Comparison of ENCODE assay signal across 8 cellular contexts in the genomic region with DNA sequence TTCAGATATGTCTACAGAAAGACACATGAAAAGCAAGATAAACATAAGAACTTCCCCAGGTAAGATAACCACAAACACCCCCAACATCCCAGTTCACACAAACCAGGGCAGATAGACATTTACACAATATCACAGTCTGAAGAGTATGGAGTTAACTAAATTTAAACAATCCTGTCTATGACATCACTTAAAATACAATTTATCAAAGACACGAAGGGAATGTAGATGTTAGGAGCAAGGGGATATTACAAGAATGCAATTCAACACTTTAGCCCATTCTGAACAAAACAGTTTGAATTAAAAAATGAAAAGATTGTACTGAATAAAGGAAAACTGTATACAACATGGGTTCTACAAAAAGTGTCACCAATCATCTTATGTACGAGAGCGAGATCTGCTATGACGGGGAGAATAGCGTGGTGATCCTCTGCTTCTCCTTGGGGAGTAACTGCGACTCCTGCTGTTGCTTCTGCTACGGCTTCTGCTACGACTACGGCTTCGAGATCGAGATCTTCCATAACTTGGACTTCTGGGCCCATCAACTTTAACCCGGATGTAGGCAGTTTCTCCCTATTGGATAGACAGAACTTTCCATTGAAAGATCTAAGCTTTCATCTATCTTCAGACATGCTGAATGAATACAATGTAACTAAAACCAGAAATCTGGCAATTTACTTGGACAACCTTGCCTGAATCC. TPM values are rescaled to one million over a fixed set of nuclear protein-coding genes. Genes with fewer than 3 reads are reported as not detected.
A peak's percentile ranks its signal among the peaks of the same experiment; 100 is the strongest.
DNase-seq lines count a peak whose midpoint lies in the region; ATAC-seq and TF ChIP-seq lines count a peak whose summit lies in the region.

No MANE protein-coding gene starts in this region.

- peak overlapping the region; percentile 98 to 100 (median 99) for H3K4me3 Mint-ChIP-seq in naive thymus-derived CD8-positive, alpha-beta T cell

- in situ Hi-C loops in KBM-7 (cut with MboI; ENCODE audit: low pct_unique_long_range_greater_than_20kb, low sequenced_read_pairs), result no loop called here

- POLR2A ChIA-PET in naive thymus-derived CD8-positive, alpha-beta T cell (lab: Charles Lee), result interaction anchor here (2.6 to 3.3 kb wide), 4 partner anchors 10 to 155 kb away, joined by 20 to 45 read pairs (median 42); partner anchors contain the start of genes MRPS23 and VEZF1

- H3K9me3 ChIP-seq in BLaER1, result peaks cover 11% of the 10 kb centered on the region
- H3K9me3 ChIP-seq in breast epithelium, result no peaks in the 10 kb centered on the region

- TF ChIP-seq POLR2A in breast epithelium (IDR thresholded peaks at IDR 0.05), result no peak

- H3K9ac ChIP-seq in BLaER1, result peak overlapping the region; percentile 100

- H3K4me2 ChIP-seq in BLaER1, result peak overlapping the region; percentile 83

- no peaks in the 10 kb centered on the region for H3K9me3 Mint-ChIP-seq in naive thymus-derived CD8-positive, alpha-beta T cell

- H3K36me3 ChIP-seq in BLaER1, result peaks cover 56% of the 10 kb centered on the region
- no peaks in the 10 kb centered on the region for H3K36me3 ChIP-seq in breast epithelium

- H3K27me3 ChIP-seq in BLaER1, result no peaks in the 10 kb centered on the region
- no peaks in the 10 kb centered on the region for H3K27me3 ChIP-seq in breast epithelium

- intact Hi-C loops in breast epithelium (cut with DNase I; ENCODE audit: low total_unique reads), result no loop called here
- intact Hi-C loops in left colon (cut with DNase I, micrococcal nuclease), result no loop called here

- H4K20me1 ChIP-seq in BLaER1, result peaks cover 68% of the 10 kb centered on the region

- H3K4me1 ChIP-seq in BLaER1 (peaks cover 54% of the 10 kb centered on the region), breast epithelium (peaks cover 7 to 9% of the 10 kb centered on the region in 2 donors)

- H3K27ac Mint-ChIP-seq in naive thymus-derived CD8-positive, alpha-beta T cell, result peak overlapping the region; percentile 63 to 100 (median 99)

- H3K4me3 ChIP-seq in BLaER1, result peak overlapping the region; percentile 98
- H3K4me3 ChIP-seq in breast epithelium, result peak overlapping the region; percentile 96 to 100 (median 97)

- TF ChIP-seq CTCF in breast epithelium (IDR thresholded peaks at IDR 0.05), result no peak

- H3K4me1 Mint-ChIP-seq in naive thymus-derived CD8-positive, alpha-beta T cell, result peaks cover 21 to 69% (median 61%) of the 10 kb centered on the region in 4 donors

- H3K27ac ChIP-seq in BLaER1, result peak overlapping the region; percentile 99; the same call in 1 of the 2 replicates
- H3K27ac ChIP-seq in breast epithelium, result peak overlapping the region in 1 of 2 donors; percentile 100

- peaks cover 0 to 4% (median 0%) of the 10 kb centered on the region in 5 donors for H3K27me3 Mint-ChIP-seq in naive thymus-derived CD8-positive, alpha-beta T cell

- ATAC-seq in naive thymus-derived CD8-positive, alpha-beta T cell, result no peak
- no peak for ATAC-seq in left colon

- DNase-seq in KBM-7 (peak; percentile 39), breast epithelium (ENCODE audit: low spot score in 2 of 2) (no peak), NCI-H146 (lab: John Stamatoyannopoulos, UW) (no peak), left colon (no peak), Ammon's horn (ENCODE audit: low spot score) (no peak), NCI-H187 treated with DMSO at 0.1 percent for 48 hours (lab: John Stamatoyannopoulos, UW) (no peak)
- DNase-seq in naive thymus-derived CD8-positive, alpha-beta T cell, result no peak

- H3K36me3 Mint-ChIP-seq in naive thymus-derived CD8-positive, alpha-beta T cell, result peaks cover 21 to 59% (median 23%) of the 10 kb centered on the region in 3 donors

RNA-seq across cellular contexts. Expression of gene SRSF1, which starts 1.9 kb away (rescaled TPM):
- total RNA-seq in breast epithelium (100 to 1,000 TPM; 176 to 202 (median 185) TPM), left colon (100 to 1,000 TPM; 148 to 159 TPM)
- 100 to 1,000 TPM; 213 to 256 TPM for total RNA-seq in naive thymus-derived CD8-positive, alpha-beta T cell
- polyA plus RNA-seq in naive thymus-derived CD8-positive, alpha-beta T cell, result 10 to 100 TPM; 43.5 to 51.6 (median 45.4) TPM

RNA-seq across cellular contexts. Expression of gene VEZF1, which starts 17.1 kb away (rescaled TPM):
- total RNA-seq in breast epithelium, result 10 to 100 TPM; 55.5 to 76.5 (median 66.9) TPM
- 10 to 100 TPM; 91.6 to 92.8 TPM for total RNA-seq in naive thymus-derived CD8-positive, alpha-beta T cell
- polyA plus RNA-seq in naive thymus-derived CD8-positive, alpha-beta T cell, result 10 to 100 TPM; 41.1 to 48.9 (median 42.1) TPM
- 10 to 100 TPM; 38.9 to 53.3 TPM for total RNA-seq in left colon

RNA-seq across cellular contexts. Expression of gene CUEDC1, which starts 50.0 kb away (rescaled TPM):
- total RNA-seq in breast epithelium, result 10 to 100 TPM; 13.0 to 18.0 (median 14.5) TPM
- under 1 TPM in 1 of 2 experiments, not detected in 1; 0.55 TPM for total RNA-seq in naive thymus-derived CD8-positive, alpha-beta T cell
- polyA plus RNA-seq in naive thymus-derived CD8-positive, alpha-beta T cell, result not detected
- total RNA-seq in left colon, result 10 to 100 TPM; 16.5 to 29.6 TPM

Comparison
In these comparisons a context has a peak if more than half of its experiments do, and no peak if none do; other contexts are left out.
1. RNA of gene CUEDC1, which starts 50.0 kb away (total RNA-seq): 16.5 to 29.6 TPM in left colon and 13.0 to 18.0 TPM in breast epithelium; 0.55 TPM in naive thymus-derived CD8-positive, alpha-beta T cell; every median in the first group is over 4 times any median in the second.